ENCODE assay signal across 23 cellular contexts in the genomic region with DNA sequence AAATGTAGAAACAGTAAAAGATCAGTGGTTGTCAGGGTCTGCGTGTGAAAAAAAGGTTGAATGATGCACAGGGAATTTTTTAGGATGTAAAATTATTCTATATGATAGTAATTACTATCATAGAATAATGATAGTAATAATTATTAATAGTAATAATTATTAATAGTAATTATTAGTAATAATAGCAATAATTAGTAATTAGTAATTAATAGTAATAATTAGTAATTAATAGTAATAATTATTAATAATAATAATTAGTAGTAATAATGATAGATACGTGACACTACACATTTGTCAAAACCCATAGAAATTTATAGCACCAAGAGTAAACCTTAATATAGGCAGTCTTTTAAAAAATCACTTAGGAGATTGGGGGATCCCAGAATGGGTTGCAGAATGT. TPM values are rescaled to one million over a fixed set of nuclear protein-coding genes. Genes with fewer than 3 reads are reported as not detected.
DNase-seq lines count a peak whose midpoint lies in the region; ATAC-seq, FAIRE-seq and TF ChIP-seq lines count a peak whose summit lies in the region.
"Had no signal": no experiment of that assay in that cellular context is flagged by ENCODE, and none has a peak within 500 bp of the region (broad histone marks: within the 10 kb centered on the region; RNA-seq: fewer than 3 reads in every experiment).

No MANE protein-coding gene starts in this region.

- no peak overlapping the region for H3K4me3 ChIP-seq in HEK293 (ENCODE audit: low read depth, low read length)
- H3K4me3 ChIP-seq in foreskin fibroblast (ENCODE audit: low read depth in 1 of 2, low read length in 2 of 2): no peak overlapping the region
- H3K4me3 ChIP-seq: BLaER1, GM12878, GM23248 had no signal

- no peaks in the 10 kb centered on the region for H3K9me3 Mint-ChIP-seq in WTC11
- H3K9me3 Mint-ChIP-seq: CD4-positive, CD25-positive, alpha-beta regulatory T cell; CD8-positive, alpha-beta T cell had no signal

- CTCF ChIA-PET in HEK293 (lab: Yijun Ruan, JAX) (interaction anchor here (0.6 kb wide), 1 partner anchor 139 kb away, joined by 3 read pairs; no protein-coding TSS in a partner anchor), WTC11 (lab: Charles Lee) (no interaction called here)

- H3K4me3 Mint-ChIP-seq in WTC11: no peak overlapping the region
- H3K4me3 Mint-ChIP-seq: B cell; CD4-positive, CD25-positive, alpha-beta regulatory T cell; CD8-positive, alpha-beta T cell had no signal

- intact Hi-C loops in sciatic nerve (cut with DNase I): no loop called here

- H3K36me3 Mint-ChIP-seq in WTC11: no peaks in the 10 kb centered on the region
- H3K36me3 Mint-ChIP-seq: CD4-positive, CD25-positive, alpha-beta regulatory T cell had no signal

- no peak for ATAC-seq in WTC11
- ATAC-seq in sciatic nerve: no peak
- ATAC-seq: CD8-positive, alpha-beta T cell; GM12878 had no signal

- TF ChIP-seq CTCF in HEK293 (tag by site-specific recombination; IDR thresholded peaks at IDR 0.05) (no peak), WTC11 (IDR thresholded peaks at IDR 0.05) (no peak), foreskin fibroblast (IDR thresholded peaks at IDR 0.05; ENCODE audit: low read depth, low read length) (no peak)

- H3K27me3 Mint-ChIP-seq in WTC11 (ENCODE audit: low read depth): peaks cover 5% of the 10 kb centered on the region

- H3K9me3 ChIP-seq in HEK293 (ENCODE audit: control insufficient read depth, insufficient read depth, low read depth, low read length): no peaks in the 10 kb centered on the region
- H3K9me3 ChIP-seq: BLaER1, Caco-2 had no signal

- POLR2A ChIA-PET in HEK293 (lab: Yijun Ruan, JAX): no interaction called here
- POLR2A ChIA-PET in WTC11 (lab: Charles Lee): no interaction called here

- H3K4me1 Mint-ChIP-seq in WTC11: peaks cover 6% of the 10 kb centered on the region

- no peaks in the 10 kb centered on the region for H3K36me3 ChIP-seq in HEK293 (ENCODE audit: control insufficient read depth in 2 of 2, insufficient read depth in 1 of 2, low read length in 2 of 2)
- H3K36me3 ChIP-seq: BLaER1 had no signal

- FAIRE-seq in endometrium (lab: Jason Lieb, UNC): peak; percentile 82
- FAIRE-seq: GM12878, GM19239, H1 had no signal

- no peak overlapping the region for H3K27ac ChIP-seq in HEK293 (ENCODE audit: extremely low read depth, low read depth, low read length)
- H3K27ac ChIP-seq: BLaER1, C4-2B, GM23248 had no signal

- H3K27ac Mint-ChIP-seq in WTC11: no peak overlapping the region
- H3K27ac Mint-ChIP-seq: B cell; CD4-positive, CD25-positive, alpha-beta regulatory T cell; CD8-positive, alpha-beta T cell had no signal

- DNase-seq in WTC11 (ENCODE audit: low spot score): no peak
- no peak for DNase-seq in cerebellum (ENCODE audit: low spot score)
- no peak for DNase-seq in sciatic nerve (ENCODE audit: low spot score)
- DNase-seq in foreskin fibroblast: no peak
- no peak for DNase-seq in NCI-H2081 treated with DMSO at 0.1 percent for 48 hours (lab: John Stamatoyannopoulos, UW)
- DNase-seq: Caco-2; CD4-positive, CD25-positive, alpha-beta regulatory T cell; CD8-positive, alpha-beta T cell; DMS153; DND-41; GDM1; GM23248; H7; HCEC 1CT had no signal

- H3K4me1 ChIP-seq in HEK293 (ENCODE audit: control insufficient read depth, insufficient read depth, low read length): no peaks in the 10 kb centered on the region
- H3K4me1 ChIP-seq: Caco-2 had no signal

TF ChIP-seq in HEK293, 187 proteins besides CTCF, POLR2A, EP300 and RAD21:
- 0 out of 2 replicates have a peak, but pooled peaks have one; percentile 49 for TF ChIP-seq BCL11B (tag by site-specific recombination; IDR thresholded peaks at IDR 0.05; ENCODE audit: low read depth)
- no peak for TF ChIP-seq ZNF19 (tag by site-specific recombination; IDR thresholded peaks at IDR 0.05; ENCODE audit: low read depth)

TF ChIP-seq in WTC11, 78 proteins besides CTCF, POLR2A, EP300 and RAD21:
- TF ChIP-seq HMGA2 (CRISPR knock-in tag; IDR thresholded peaks at IDR 0.05): peak; percentile 77
- TF ChIP-seq, protein P1, sequence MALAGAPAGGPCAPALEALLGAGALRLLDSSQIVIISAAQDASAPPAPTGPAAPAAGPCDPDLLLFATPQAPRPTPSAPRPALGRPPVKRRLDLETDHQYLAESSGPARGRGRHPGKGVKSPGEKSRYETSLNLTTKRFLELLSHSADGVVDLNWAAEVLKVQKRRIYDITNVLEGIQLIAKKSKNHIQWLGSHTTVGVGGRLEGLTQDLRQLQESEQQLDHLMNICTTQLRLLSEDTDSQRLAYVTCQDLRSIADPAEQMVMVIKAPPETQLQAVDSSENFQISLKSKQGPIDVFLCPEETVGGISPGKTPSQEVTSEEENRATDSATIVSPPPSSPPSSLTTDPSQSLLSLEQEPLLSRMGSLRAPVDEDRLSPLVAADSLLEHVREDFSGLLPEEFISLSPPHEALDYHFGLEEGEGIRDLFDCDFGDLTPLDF (CRISPR knock-in tag; IDR thresholded peaks at IDR 0.05): no peak

RNA-seq across cellular contexts. Expression of a gene that starts 4.5 kb away (rescaled TPM):
- 71.8 to 83.9 TPM (median 82.7 TPM) in 3 replicates for total RNA-seq in WTC11 (2021)
- total RNA-seq in cerebellum: 59.2 TPM
- 101 TPM for total RNA-seq in sciatic nerve

RNA-seq across cellular contexts. Expression of a gene that starts 46.2 kb away (rescaled TPM):
- 0.15 to 0.18 TPM (median 0.16 TPM) in 3 replicates for total RNA-seq in WTC11 (2021)
- not detected for total RNA-seq in cerebellum
- 0.45 TPM for total RNA-seq in sciatic nerve
- total RNA-seq: A172, B cell, GM12878, GM23248, H7 had no signal
